In genomic region chr6:166996406-166996805, GRCh38 we compare ENCODE assay signal across 18 cellular contexts. TPM values are rescaled to one million over a fixed set of nuclear protein-coding genes. Genes with fewer than 3 reads are reported as not detected.
DNase-seq lines count a peak whose midpoint lies in the region; ATAC-seq, FAIRE-seq and TF ChIP-seq lines count a peak whose summit lies in the region.
"Had no signal": no experiment of that assay in that cellular context is flagged by ENCODE, and none has a peak within 500 bp of the region (broad histone marks: within the 10 kb centered on the region; RNA-seq: fewer than 3 reads in every experiment).

No MANE protein-coding gene starts in this region.

- intact Hi-C loops in left lung (cut with DNase I) = loop anchor here in 1 of 2 donors (10.0 kb wide), 1 partner anchor 212 kb away; no protein-coding TSS in a partner anchor

- TF ChIP-seq CTCF in left lung (IDR thresholded peaks at IDR 0.05) = no peak

- H3K4me1 ChIP-seq in left lung = peaks cover 7 to 36% of the 10 kb centered on the region in 2 donors

- no peaks in the 10 kb centered on the region for H3K9me3 ChIP-seq in left lung
- H3K9me3 ChIP-seq: BLaER1, SJSA1 had no signal

- no peaks in the 10 kb centered on the region for H3K36me3 ChIP-seq in left lung

- no peak overlapping the region for H3K27ac ChIP-seq in left lung
- H3K27ac ChIP-seq: BLaER1, SJSA1 had no signal

- DNase-seq in EL (peak; percentile 38), NOMO-1 treated with DMSO at 0.1 percent for 48 hours (lab: John Stamatoyannopoulos, UW; ENCODE audit: unreplicated experiment) (peak; percentile 31), astrocyte of the hippocampus (ENCODE audit: low read depth, low spot score) (peak; percentile 32), left lung (no peak), SW480 (ENCODE audit: low spot score) (no peak), frontal cortex (ENCODE audit: low spot score in 2 of 2) (no peak), hippocampal formation (lab: John Stamatoyannopoulos, UW) (no peak)
- DNase-seq: activated B cell treated with CpG ODN at 0.5 μM for 24 hours; activated naive CD4-positive, alpha-beta T cell; DMS 273 treated with DMSO at 0.1 percent for 48 hours; effector CD4-positive, alpha-beta T cell; NCI-H1436; NCI-H345 had no signal

- H3K4me3 ChIP-seq in left lung = no peak overlapping the region
- H3K4me3 ChIP-seq: BLaER1, lung, SJSA1 had no signal

- peak; percentile 5 for ATAC-seq in left lung
- ATAC-seq in GM21825 (IDR thresholded peaks at IDR 0.05; ENCODE audit: unreplicated experiment) = no peak

- no peaks in the 10 kb centered on the region for H3K27me3 ChIP-seq in left lung
- H3K27me3 ChIP-seq: BLaER1, SJSA1 had no signal

- no peak for FAIRE-seq in frontal cortex (lab: Jason Lieb, UNC)
- FAIRE-seq: GM18507 had no signal

RNA-seq across cellular contexts. Expression of gene CEP43, which starts 2.8 kb away (rescaled TPM):
- total RNA-seq in left lung (10 to 100 TPM; 15.3 to 15.8 TPM), frontal cortex (75.8 TPM)

RNA-seq across cellular contexts. Expression of gene RNASET2, which starts 40.1 kb away (rescaled TPM):
- total RNA-seq in left lung (10 to 100 TPM; 51.0 to 68.5 TPM), frontal cortex (16.7 TPM)

Comparison
In these comparisons a context has a peak if more than half of its experiments do, and no peak if none do; other contexts are left out.
1. DNase-seq: peak in EL (single experiment), NOMO-1 treated with DMSO at 0.1 percent for 48 hours (single experiment) and astrocyte of the hippocampus (single experiment); none in left lung (0 of 2), SW480 (single experiment), frontal cortex (0 of 2) and hippocampal formation (0 of 2).